In the genomic region with DNA sequence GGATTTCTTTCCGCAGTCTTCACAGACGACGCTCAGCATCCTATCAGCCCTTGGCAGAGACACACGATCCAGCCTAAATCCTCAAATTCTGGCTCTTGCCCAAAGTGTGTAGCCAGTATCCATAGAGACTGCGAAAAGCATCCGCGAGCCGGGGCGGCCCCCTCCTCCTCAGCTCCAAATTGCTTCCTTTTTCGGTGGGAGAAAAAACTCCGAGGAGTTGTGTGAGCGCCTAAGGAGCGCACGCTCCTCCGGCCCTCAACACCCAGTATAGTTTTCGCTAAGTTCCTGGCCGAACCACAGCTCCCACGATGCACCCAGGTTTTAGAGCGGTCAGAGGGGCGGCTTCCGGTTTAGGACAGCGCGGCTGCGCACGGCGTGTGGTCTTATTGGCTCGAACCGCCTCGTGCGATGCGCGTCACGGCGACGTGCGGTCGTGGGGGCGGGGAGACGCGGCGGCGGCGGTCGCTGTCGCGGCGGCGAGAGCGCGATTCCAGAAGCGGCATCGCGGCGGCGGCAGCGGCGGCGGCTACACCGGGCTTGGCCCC, we compare ENCODE assay signal across 8 cellular contexts. TPM values are rescaled to one million over a fixed set of nuclear protein-coding genes. Genes with fewer than 3 reads are reported as not detected.
DNase-seq lines count a peak whose midpoint lies in the region; ATAC-seq and TF ChIP-seq lines count a peak whose summit lies in the region.

A gene with protein sequence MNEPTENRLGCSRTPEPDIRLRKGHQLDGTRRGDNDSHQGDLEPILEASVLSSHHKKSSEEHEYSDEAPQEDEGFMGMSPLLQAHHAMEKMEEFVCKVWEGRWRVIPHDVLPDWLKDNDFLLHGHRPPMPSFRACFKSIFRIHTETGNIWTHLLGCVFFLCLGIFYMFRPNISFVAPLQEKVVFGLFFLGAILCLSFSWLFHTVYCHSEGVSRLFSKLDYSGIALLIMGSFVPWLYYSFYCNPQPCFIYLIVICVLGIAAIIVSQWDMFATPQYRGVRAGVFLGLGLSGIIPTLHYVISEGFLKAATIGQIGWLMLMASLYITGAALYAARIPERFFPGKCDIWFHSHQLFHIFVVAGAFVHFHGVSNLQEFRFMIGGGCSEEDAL (plus strand): TSS at position 493 of the 545 bp plus-strand sequence. CDS start 63,274 bp downstream, outside the sequence.

- no peak within 1 kb of the TSS for H3K4me3 ChIP-seq in KMS-11 (IDR thresholded peaks at IDR 0.05; ENCODE audit: insufficient read depth, low read depth, low read length)
- peak within 1 kb of the TSS; percentile 86 to 87 for H3K4me3 ChIP-seq in Panc1 (ENCODE audit: low read depth in 2 of 2, low read length in 2 of 2)
- H3K4me3 ChIP-seq in muscle layer of colon (ENCODE audit: low read depth in 1 of 2, low read length in 2 of 2), result peak within 1 kb of the TSS; percentile 78 to 92

- H3K4me1 Mint-ChIP-seq in activated T-cell treated with anti-CD3 and anti-CD28 coated beads, Interleukin-2, amount 50 U/mL, for 4 hours (ENCODE audit: low read depth), result peaks cover 41% of the 10 kb centered on the region

- H3K36me3 Mint-ChIP-seq in activated T-cell treated with anti-CD3 and anti-CD28 coated beads, Interleukin-2, amount 50 U/mL, for 4 hours (ENCODE audit: insufficient read depth), result peaks cover 1% of the 10 kb centered on the region

- H3K27me3 Mint-ChIP-seq in activated T-cell treated with anti-CD3 and anti-CD28 coated beads, Interleukin-2, amount 50 U/mL, for 4 hours (ENCODE audit: low read depth), result no peaks in the 10 kb centered on the region

- no peaks in the 10 kb centered on the region for H3K9me3 ChIP-seq in Panc1 (ENCODE audit: control insufficient read depth, insufficient read depth, low read depth, low read length)
- H3K9me3 ChIP-seq in muscle layer of colon (ENCODE audit: low read length), result no peaks in the 10 kb centered on the region

- DNase-seq in DMS79 (lab: John Stamatoyannopoulos, UW) (peak; percentile 89), Panc1 (ENCODE audit: low read depth, low spot score) (peak; percentile 69)
- DNase-seq in activated T-cell treated with anti-CD3 and anti-CD28 coated beads, Interleukin-2, amount 50 U/mL, for 4 hours, result peak; percentile 93
- DNase-seq in stimulated activated CD8-positive, alpha-beta memory T cell treated with anti-CD3 and anti-CD28 coated beads, Interleukin-7, amount 100 ng/mL, for 1 hour (ENCODE audit: low read depth in 2 of 2), result peak; percentile 88 to 89

- peaks cover 23% of the 10 kb centered on the region for H3K4me1 ChIP-seq in KMS-11 (ENCODE audit: low read depth, poor library complexity, severe bottlenecking)
- peaks cover 10% of the 10 kb centered on the region for H3K4me1 ChIP-seq in Panc1 (ENCODE audit: control insufficient read depth, insufficient read depth, low read length)
- H3K4me1 ChIP-seq in muscle layer of colon (ENCODE audit: insufficient read depth, low read length), result peaks cover 13% of the 10 kb centered on the region

- intact Hi-C loops in Panc1 (cut with micrococcal nuclease; ENCODE audit: unreplicated experiment), result no loop called here

- BruUV-seq in Panc1 (replicated peaks; lab: Mats Ljungman, UMichigan), result no TSS peak

- CTCF ChIA-PET in Panc1 (lab: Charles Lee), result no interaction called here

- ATAC-seq in GM21737 (IDR thresholded peaks at IDR 0.05; ENCODE audit: unreplicated experiment) (peak; percentile 93), Panc1 (peak; percentile 99), esophagus mucosa (peak; percentile 99)
- peak; percentile 98 to 99 for ATAC-seq in activated T-cell treated with anti-CD3 and anti-CD28 coated beads, Interleukin-2, amount 50 U/mL, for 4 hours

- H3K4me2 ChIP-seq in KMS-11, result peak within 1 kb of the TSS; percentile 76

- TF ChIP-seq CTCF in KMS-11 (conservative IDR thresholded peaks at IDR 0.05; ENCODE audit: low read depth, low read length) (no peak), Panc1 (IDR thresholded peaks at IDR 0.05) (no peak)

- no peaks in the 10 kb centered on the region for H3K27me3 ChIP-seq in KMS-11 (ENCODE audit: insufficient read depth, low read depth)
- no peaks in the 10 kb centered on the region for H3K27me3 ChIP-seq in Panc1 (ENCODE audit: control insufficient read depth, insufficient read depth, low read length)
- H3K27me3 ChIP-seq in muscle layer of colon (ENCODE audit: control insufficient read depth in 1 of 2, insufficient read depth in 2 of 2, low read length in 2 of 2), result no peaks in the 10 kb centered on the region

- H3K79me2 ChIP-seq in KMS-11 (ENCODE audit: insufficient read depth, low read depth), result peaks cover 37% of the 10 kb centered on the region

- H3K4me3 Mint-ChIP-seq in activated T-cell treated with anti-CD3 and anti-CD28 coated beads, Interleukin-2, amount 50 U/mL, for 4 hours, result peak within 1 kb of the TSS; percentile 97

- POLR2A ChIA-PET in Panc1 (lab: Charles Lee), result interaction anchor here (0.7 to 1.1 kb wide), 3 partner anchors 18 to 41 kb away, joined by 3 to 8 read pairs (median 6); no protein-coding TSS in a partner anchor

- peak within 1 kb of the TSS; percentile 99 for H2AFZ ChIP-seq in KMS-11 (ENCODE audit: low read depth)

- H3K9ac ChIP-seq in KMS-11, result peak within 1 kb of the TSS; percentile 80
- H3K9ac ChIP-seq in muscle layer of colon (ENCODE audit: low read length), result peak within 1 kb of the TSS; percentile 66

- no peaks in the 10 kb centered on the region for H3K9me3 Mint-ChIP-seq in activated T-cell treated with anti-CD3 and anti-CD28 coated beads, Interleukin-2, amount 50 U/mL, for 4 hours

- in situ Hi-C loops in Panc1 (cut with HindIII; ENCODE audit: low pct_unique_long_range_greater_than_20kb, low sequenced_read_pairs), result no loop called here

- H3K27ac ChIP-seq in KMS-11 (peak within 1 kb of the TSS; percentile 90), Panc1 (ENCODE audit: low read length) (peak within 1 kb of the TSS; percentile 90), muscle layer of colon (ENCODE audit: low read depth, low read length) (peak within 1 kb of the TSS; percentile 95)

- H4K20me1 ChIP-seq in KMS-11 (ENCODE audit: insufficient read depth), result no peaks in the 10 kb centered on the region

- no peaks in the 10 kb centered on the region for H3K36me3 ChIP-seq in KMS-11 (ENCODE audit: insufficient read depth)
- H3K36me3 ChIP-seq in Panc1 (ENCODE audit: control insufficient read depth, insufficient read depth, low read length), result peaks cover 5% of the 10 kb centered on the region
- H3K36me3 ChIP-seq in muscle layer of colon (ENCODE audit: insufficient read depth, low read length), result no peaks in the 10 kb centered on the region

RNA-seq across cellular contexts. Expression of the gene that starts here (rescaled TPM):
- 76.0 TPM for total RNA-seq in Panc1 (2021; ENCODE audit: unreplicated experiment)
- polyA plus RNA-seq in Panc1 (2012; ENCODE audit: insufficient read length), result 44.9 TPM
- total RNA-seq in activated T-cell treated with anti-CD3 and anti-CD28 coated beads, Interleukin-2, amount 50 U/mL, for 4 hours, result 10 to 100 TPM; 45.0 to 54.2 (median 46.8) TPM
- total RNA-seq in esophagus mucosa, result 50.5 TPM
